ENCODE assay signal across 20 cellular contexts in the genomic region with DNA sequence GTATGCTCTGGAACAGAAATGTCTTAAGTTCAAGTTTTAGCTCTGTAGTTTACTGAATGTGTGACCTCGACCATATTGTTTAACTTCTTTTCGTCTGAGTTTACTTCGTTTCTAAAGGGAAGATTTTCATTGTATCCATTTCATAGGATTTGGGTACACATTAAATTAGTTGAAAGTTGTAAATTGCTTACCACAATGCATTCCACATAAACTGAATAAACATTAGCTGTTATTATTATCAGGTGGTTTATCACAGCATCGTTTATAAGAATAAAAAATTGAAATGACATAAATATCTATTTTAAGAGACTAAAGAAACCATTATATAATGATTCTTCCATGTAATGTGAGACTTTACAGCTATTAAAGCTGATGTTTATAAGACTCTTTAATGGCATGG.
"Had no signal": no experiment of that assay in that cellular context is flagged by ENCODE, and none has a peak within 500 bp of the region (broad histone marks: within the 10 kb centered on the region; RNA-seq: fewer than 3 reads in every experiment).

No MANE protein-coding gene starts in this region.

- DNase-seq: Kasumi-1, MM.1S, NCI-H1092 treated with DMSO at 0.1 percent for 48 hours, NCI-H187, NCI-H2029, NCI-H2081 treated with DMSO at 0.1 percent for 48 hours, NCI-H2171, NCI-H226, NCI-H446, NCI-H510A, NCI-H524 treated with DMSO at 0.1 percent for 48 hours, NCI-H774, SHP77, SK-N-SH, SW 1271, T-cell had no signal

- H3K4me3 ChIP-seq: K562 had no signal

- H3K4me2 ChIP-seq: KMS-11, SK-N-SH had no signal

- H3K9me2 ChIP-seq: SK-N-SH had no signal

- H3K27ac ChIP-seq: HL-60, KMS-11, RWPE1 had no signal

- H3K9me3 ChIP-seq: SK-N-SH had no signal

- ATAC-seq: K562, T-cell had no signal
